23 cellular contexts compared by ENCODE assay signal in genomic region chr2:99401841-99402240, GRCh38.
A peak's percentile ranks its signal among the peaks of the same experiment; 100 is the strongest.
DNase-seq lines count a peak whose midpoint lies in the region; ATAC-seq lines count a peak whose summit lies in the region.
"Had no signal": no experiment of that assay in that cellular context is flagged by ENCODE, and none has a peak within 500 bp of the region (broad histone marks: within the 10 kb centered on the region; RNA-seq: fewer than 3 reads in every experiment).

No MANE protein-coding gene starts in this region.

- no peak overlapping the region for H3K4me3 ChIP-seq in CD8-positive, alpha-beta memory T cell (ENCODE audit: low read length)
- no peak overlapping the region for H3K4me3 ChIP-seq in aorta (ENCODE audit: low read length in 2 of 2)
- H3K4me3 ChIP-seq: SJCRH30 had no signal

- H3K27me3 Mint-ChIP-seq in activated T-cell treated with anti-CD3 and anti-CD28 coated beads, Interleukin-2, amount 50 U/mL, for 72 hours (ENCODE audit: low read depth), result no peaks in the 10 kb centered on the region
- H3K27me3 Mint-ChIP-seq in CD8-positive, alpha-beta memory T cell, result no peaks in the 10 kb centered on the region
- H3K27me3 Mint-ChIP-seq in T-helper 17 cell, result no peaks in the 10 kb centered on the region
- H3K27me3 Mint-ChIP-seq: IgD-negative memory B cell had no signal

- POLR2A ChIA-PET in CD8-positive, alpha-beta memory T cell (lab: Charles Lee), result no interaction called here

- H3K27ac ChIP-seq in CD8-positive, alpha-beta memory T cell (ENCODE audit: low read depth, low read length), result no peak overlapping the region
- H3K27ac ChIP-seq in aorta (ENCODE audit: low read depth in 1 of 2, low read length in 2 of 2), result no peak overlapping the region
- H3K27ac ChIP-seq: C4-2B, SJCRH30 had no signal

- peaks cover 10% of the 10 kb centered on the region for H3K4me1 Mint-ChIP-seq in activated T-cell treated with anti-CD3 and anti-CD28 coated beads, Interleukin-2, amount 50 U/mL, for 72 hours (ENCODE audit: low read depth)
- peaks cover 3 to 13% (median 8%) of the 10 kb centered on the region in 3 donors for H3K4me1 Mint-ChIP-seq in CD8-positive, alpha-beta memory T cell
- peaks cover 2% of the 10 kb centered on the region for H3K4me1 Mint-ChIP-seq in T-helper 17 cell
- H3K4me1 Mint-ChIP-seq: IgD-negative memory B cell had no signal

- peaks cover 1 to 29% of the 10 kb centered on the region in 2 donors for H3K36me3 Mint-ChIP-seq in activated T-cell treated with anti-CD3 and anti-CD28 coated beads, Interleukin-2, amount 50 U/mL, for 72 hours (ENCODE audit: insufficient read depth in 2 of 2)
- H3K36me3 Mint-ChIP-seq in CD8-positive, alpha-beta memory T cell, result peaks cover 3 to 94% (median 25%) of the 10 kb centered on the region in 3 donors
- H3K36me3 Mint-ChIP-seq in T-helper 17 cell (ENCODE audit: low read depth), result peaks cover 12% of the 10 kb centered on the region

- H3K9me3 Mint-ChIP-seq in activated T-cell treated with anti-CD3 and anti-CD28 coated beads, Interleukin-2, amount 50 U/mL, for 72 hours, result no peaks in the 10 kb centered on the region
- no peaks in the 10 kb centered on the region for H3K9me3 Mint-ChIP-seq in CD8-positive, alpha-beta memory T cell
- H3K9me3 Mint-ChIP-seq: IgD-negative memory B cell had no signal

- peak overlapping the region; percentile 51 for H3K27ac Mint-ChIP-seq in activated T-cell treated with anti-CD3 and anti-CD28 coated beads, Interleukin-2, amount 50 U/mL, for 72 hours
- peak overlapping the region in 7 of 8 donors; percentile 14 to 82 (median 52) for H3K27ac Mint-ChIP-seq in CD8-positive, alpha-beta memory T cell
- peak overlapping the region; percentile 79 for H3K27ac Mint-ChIP-seq in T-helper 17 cell

- no peaks in the 10 kb centered on the region for H3K27me3 ChIP-seq in CD8-positive, alpha-beta memory T cell (ENCODE audit: insufficient read depth, low read length, poor library complexity, severe bottlenecking)
- no peaks in the 10 kb centered on the region for H3K27me3 ChIP-seq in aorta (ENCODE audit: control insufficient read depth in 1 of 2, insufficient read depth in 2 of 2, low read length in 1 of 2)
- H3K27me3 ChIP-seq: SJCRH30 had no signal

- WGBS in aorta, 2 donors, result 89 to 93% methylated on average over 4 of the region's 4 CpGs

- CTCF ChIA-PET in CD8-positive, alpha-beta memory T cell (lab: Charles Lee), result no interaction called here

- H3K4me1 ChIP-seq in CD8-positive, alpha-beta memory T cell (ENCODE audit: insufficient read depth, low read length), result no peaks in the 10 kb centered on the region
- peaks cover 0 to 2% of the 10 kb centered on the region in 2 donors for H3K4me1 ChIP-seq in aorta (ENCODE audit: control insufficient read depth in 1 of 2, insufficient read depth in 2 of 2, low read length in 2 of 2)
- H3K4me1 ChIP-seq: SJCRH30 had no signal

- no peak for DNase-seq in activated T-cell treated with anti-CD3 and anti-CD28 coated beads, Interleukin-2, amount 50 U/mL, for 72 hours
- no peak for DNase-seq in activated T-cell treated with anti-CD3 and anti-CD28 coated beads, Interleukin-2, amount 50 U/mL, for 48 hours
- DNase-seq in CD8-positive, alpha-beta memory T cell, result no peak
- DNase-seq in T-helper 17 cell (no peak), foreskin melanocyte (peak; percentile 47), aorta (no peak)
- DNase-seq in activated CD8-positive, alpha-beta memory T cell treated with anti-CD3 and anti-CD28 coated beads, Interleukin-2, amount 50 U/mL, for 4 hours, result no peak
- DNase-seq: DMS53, GDM1, GOT3, HCEC 1CT, Karpas-422, MV-4-11, NCI-H1105 treated with DMSO at 0.1 percent for 48 hours, NCI-H2029 treated with DMSO at 0.1 percent for 48 hours, NCI-H2171, NCI-H345, NCI-H524, NCI-H774, SJCRH30 had no signal

- H3K4me3 Mint-ChIP-seq in activated T-cell treated with anti-CD3 and anti-CD28 coated beads, Interleukin-2, amount 50 U/mL, for 72 hours, result no peak overlapping the region
- H3K4me3 Mint-ChIP-seq in CD8-positive, alpha-beta memory T cell, result no peak overlapping the region
- no peak overlapping the region for H3K4me3 Mint-ChIP-seq in T-helper 17 cell
- H3K4me3 Mint-ChIP-seq: IgD-negative memory B cell had no signal

- no peak for ATAC-seq in activated T-cell treated with anti-CD3 and anti-CD28 coated beads, Interleukin-2, amount 50 U/mL, for 72 hours (replicated peaks in 1 of 2)
- no peak for ATAC-seq in T-helper 17 cell
- ATAC-seq in aorta (ENCODE audit: low FRiP score), result no peak
- ATAC-seq: Panc1 had no signal

- H3K36me3 ChIP-seq in CD8-positive, alpha-beta memory T cell (ENCODE audit: insufficient read depth, low read length), result peaks cover 40% of the 10 kb centered on the region
- peaks cover 10 to 14% of the 10 kb centered on the region in 2 donors for H3K36me3 ChIP-seq in aorta (ENCODE audit: control insufficient read depth in 1 of 2, insufficient read depth in 2 of 2, low read length in 1 of 2)

- intact Hi-C loops in aorta (cut with DNase I), result no loop called here

- H3K9me3 ChIP-seq in CD8-positive, alpha-beta memory T cell (ENCODE audit: low read length), result no peaks in the 10 kb centered on the region
- H3K9me3 ChIP-seq in T-helper 17 cell (ENCODE audit: control insufficient read depth, low read length, poor library complexity, severe bottlenecking), result no peaks in the 10 kb centered on the region
- H3K9me3 ChIP-seq in aorta (ENCODE audit: control insufficient read depth, low read length), result no peaks in the 10 kb centered on the region
- H3K9me3 ChIP-seq: SJCRH30 had no signal
